20 cellular contexts compared by ENCODE assay signal in the genomic region with DNA sequence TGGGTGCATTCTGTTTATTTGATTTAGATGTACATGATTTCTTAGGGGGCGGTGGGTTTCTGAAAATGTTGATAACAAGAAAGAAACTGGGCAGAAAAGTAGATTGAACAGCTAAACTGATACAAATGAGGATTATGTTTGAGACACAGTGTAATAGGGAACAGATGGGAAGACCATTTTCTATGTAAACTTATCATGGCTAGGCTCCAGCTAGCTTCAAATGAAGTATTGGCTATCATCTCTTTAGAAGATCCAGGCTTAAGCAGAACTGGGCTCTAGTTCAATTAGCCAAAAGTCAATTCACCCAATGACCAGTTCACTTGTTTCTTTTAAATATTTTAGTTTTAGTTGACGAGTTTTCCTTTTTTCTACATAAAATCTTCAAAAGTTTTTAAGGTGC.
DNase-seq lines count a peak whose midpoint lies in the region; TF ChIP-seq lines count a peak whose summit lies in the region.
"Had no signal": no experiment of that assay in that cellular context is flagged by ENCODE, and none has a peak within 500 bp of the region (broad histone marks: within the 10 kb centered on the region; RNA-seq: fewer than 3 reads in every experiment).

No MANE protein-coding gene starts in this region.

- H3F3A ChIP-seq in SK-N-SH (replicated peaks; ENCODE audit: insufficient read depth), result no peaks in the 10 kb centered on the region
- H3F3A ChIP-seq in smooth muscle cell (ENCODE audit: low read depth), result no peaks in the 10 kb centered on the region

- in situ Hi-C loops in G401 (cut with HindIII; ENCODE audit: low sequenced_read_pairs), result no loop called here

- H3K4me2 ChIP-seq in SK-N-SH, result no peak overlapping the region
- no peak overlapping the region for H3K4me2 ChIP-seq in smooth muscle cell
- H3K4me2 ChIP-seq: GM23338 had no signal

- H4K20me1 ChIP-seq in SK-N-SH (ENCODE audit: insufficient read depth) (no peaks in the 10 kb centered on the region), smooth muscle cell (ENCODE audit: low read depth) (no peaks in the 10 kb centered on the region)

- no peaks in the 10 kb centered on the region for H3K9me2 ChIP-seq in SK-N-SH

- no peak overlapping the region for H2AFZ ChIP-seq in SK-N-SH (ENCODE audit: low read depth)
- H2AFZ ChIP-seq in smooth muscle cell (ENCODE audit: low read depth), result peak overlapping the region; percentile 29
- H2AFZ ChIP-seq: GM23338 had no signal

- no peaks in the 10 kb centered on the region for H3K9me3 ChIP-seq in SK-N-SH
- no peaks in the 10 kb centered on the region for H3K9me3 ChIP-seq in smooth muscle cell (replicated peaks; ENCODE audit: low read depth)

- peaks cover 0 to 3% of the 10 kb centered on the region in 2 experiments; a peak in 2 of 4 replicates for H3K4me1 ChIP-seq in SK-N-SH (ENCODE audit: control insufficient read depth in 1 of 2, insufficient read depth in 2 of 2, low read depth in 1 of 2, low read length in 1 of 2)
- H3K4me1 ChIP-seq in smooth muscle cell (ENCODE audit: low read depth), result no peaks in the 10 kb centered on the region

- TF ChIP-seq EP300 in SK-N-SH (IDR thresholded peaks at IDR 0.05; ENCODE audit: borderline replicate concordance in 1 of 2, low read depth in 1 of 2, low read length in 1 of 2), result no peak

- CTCF ChIA-PET in SK-N-SH (lab: Yijun Ruan, JAX), result interaction anchor here (1.1 kb wide), 1 partner anchor 18 kb away, joined by 3 read pairs; no protein-coding TSS in a partner anchor

- H3K79me2 ChIP-seq in SK-N-SH (ENCODE audit: insufficient read depth) (no peaks in the 10 kb centered on the region), smooth muscle cell (ENCODE audit: low read depth) (no peaks in the 10 kb centered on the region)

- H3K27me3 ChIP-seq in SK-N-SH (ENCODE audit: insufficient read depth) (no peaks in the 10 kb centered on the region), smooth muscle cell (ENCODE audit: low read depth) (no peaks in the 10 kb centered on the region)

- peak overlapping the region in 1 of 2 experiments; percentile 39; a peak in 1 of 4 replicates for H3K27ac ChIP-seq in SK-N-SH (ENCODE audit: low read depth in 2 of 2, low read length in 1 of 2)
- no peak overlapping the region for H3K27ac ChIP-seq in smooth muscle cell (ENCODE audit: low read depth)

- TF ChIP-seq CTCF in SK-N-SH (IDR thresholded peaks at IDR 0.05) (no peak), smooth muscle cell (IDR thresholded peaks at IDR 0.05; ENCODE audit: borderline replicate concordance, insufficient read depth, poor library complexity, severe bottlenecking) (no peak)

- 18% methylated on average over 2 of the region's 2 CpGs for WGBS in SK-N-SH (ENCODE audit: low lambda C conversion rate)
- WGBS in smooth muscle cell (ENCODE audit: low lambda C conversion rate), result 77% methylated on average over 2 of the region's 2 CpGs

- POLR2A ChIA-PET in SK-N-SH (lab: Yijun Ruan, JAX), result no interaction called here

- no peak overlapping the region for H3K9ac ChIP-seq in SK-N-SH
- H3K9ac ChIP-seq in smooth muscle cell (ENCODE audit: low read depth), result no peak overlapping the region

- DNase-seq in G401 (ENCODE audit: low spot score) (peak; percentile 67), NCI-H446 treated with DMSO at 0.1 percent for 48 hours (lab: John Stamatoyannopoulos, UW) (peak; percentile 72), SK-N-SH (no peak), smooth muscle cell (lab: John Stamatoyannopoulos, UW; ENCODE audit: unreplicated experiment) (no peak), globus pallidus (ENCODE audit: low spot score) (no peak), NCI-H1417 treated with DMSO at 0.1 percent for 48 hours (lab: John Stamatoyannopoulos, UW) (no peak)
- no peak for DNase-seq in activated CD4-positive, alpha-beta T cell treated with anti-CD3 and anti-CD28 coated beads, Interleukin-2, amount 50 U/mL, for 4 hours
- DNase-seq: CD4-positive, alpha-beta T cell; COR-L47; DMS153; HCEC 1CT; KBM-7; MM.1S; NCI-H1105; NCI-H2081 treated with DMSO at 0.1 percent for 48 hours; NCI-H2227 treated with DMSO at 0.1 percent for 48 hours; NCI-H526; SIG-M5; T-helper 1 cell had no signal

- TF ChIP-seq RAD21 in SK-N-SH (IDR thresholded peaks at IDR 0.05; ENCODE audit: low read length), result no peak

- H3K4me3 ChIP-seq in SK-N-SH (ENCODE audit: low read depth in 2 of 2, low read length in 1 of 2) (no peak overlapping the region), smooth muscle cell (no peak overlapping the region)
- H3K4me3 ChIP-seq: GM23338 had no signal

- no peaks in the 10 kb centered on the region for H3K36me3 ChIP-seq in SK-N-SH (replicated peaks in 1 of 2; ENCODE audit: control insufficient read depth in 1 of 2, insufficient read depth in 2 of 2, low read length in 1 of 2)
- no peaks in the 10 kb centered on the region for H3K36me3 ChIP-seq in smooth muscle cell (ENCODE audit: low read depth)

TF ChIP-seq in SK-N-SH, 30 proteins besides CTCF, POLR2A, EP300 and RAD21:
- TF ChIP-seq, protein P1, sequence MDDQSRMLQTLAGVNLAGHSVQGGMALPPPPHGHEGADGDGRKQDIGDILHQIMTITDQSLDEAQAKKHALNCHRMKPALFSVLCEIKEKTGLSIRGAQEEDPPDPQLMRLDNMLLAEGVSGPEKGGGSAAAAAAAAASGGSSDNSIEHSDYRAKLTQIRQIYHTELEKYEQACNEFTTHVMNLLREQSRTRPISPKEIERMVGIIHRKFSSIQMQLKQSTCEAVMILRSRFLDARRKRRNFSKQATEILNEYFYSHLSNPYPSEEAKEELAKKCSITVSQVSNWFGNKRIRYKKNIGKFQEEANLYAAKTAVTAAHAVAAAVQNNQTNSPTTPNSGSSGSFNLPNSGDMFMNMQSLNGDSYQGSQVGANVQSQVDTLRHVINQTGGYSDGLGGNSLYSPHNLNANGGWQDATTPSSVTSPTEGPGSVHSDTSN (IDR thresholded peaks at IDR 0.05), result no peak
- TF ChIP-seq GATA2 (CRISPR knock-in tag; IDR thresholded peaks at IDR 0.05), result 0 out of 2 replicates have a peak, but pooled peaks have one; percentile 20

Comparison
In these comparisons a context has a peak if more than half of its experiments do, and no peak if none do; other contexts are left out.
1. DNase-seq: peak in G401 (single experiment) and NCI-H446 treated with DMSO at 0.1 percent for 48 hours (single experiment); none in SK-N-SH (single experiment), smooth muscle cell (single experiment), globus pallidus (single experiment), NCI-H1417 treated with DMSO at 0.1 percent for 48 hours (single experiment) and activated CD4-positive, alpha-beta T cell treated with anti-CD3 and anti-CD28 coated beads, Interleukin-2, amount 50 U/mL, for 4 hours (0 of 2).